8 cellular contexts compared by ENCODE assay signal in the genomic region with DNA sequence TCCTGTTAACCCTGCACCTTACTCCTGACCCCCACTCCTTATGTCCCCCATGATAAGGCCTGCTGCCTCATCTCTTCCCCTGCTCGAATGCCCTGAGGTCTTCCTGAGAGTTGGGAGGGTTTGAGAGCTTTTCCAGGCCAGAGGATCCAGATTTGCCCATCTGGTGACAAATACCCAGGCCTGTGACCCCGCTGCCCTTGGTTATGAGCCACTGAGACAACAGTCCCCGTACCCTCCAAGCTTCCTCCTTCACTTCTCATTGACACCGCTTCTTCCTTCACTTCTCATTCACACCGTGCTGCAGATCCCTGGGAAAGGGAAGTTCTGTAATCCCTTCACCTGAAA. TPM values are rescaled to one million over a fixed set of nuclear protein-coding genes. Genes with fewer than 3 reads are reported as not detected.
DNase-seq lines count a peak whose midpoint lies in the region; ATAC-seq and TF ChIP-seq lines count a peak whose summit lies in the region.

No MANE protein-coding gene starts in this region.

- CTCF ChIA-PET in RWPE1 (lab: Yijun Ruan, JAX) = interaction anchor here (0.7 to 1.6 kb wide), 2 partner anchors 63 to 449 kb away, joined by 4 to 5 read pairs; no protein-coding TSS in a partner anchor

- H4K20me1 ChIP-seq in DOHH2 (ENCODE audit: control insufficient read depth, insufficient read depth, low read depth, low read length) = no peaks in the 10 kb centered on the region
- no peaks in the 10 kb centered on the region for H4K20me1 ChIP-seq in fibroblast of lung (ENCODE audit: control insufficient read depth, extremely low read depth, insufficient read depth, low read length)

- no CpG with 5 or more reads among the region's 5 CpGs for WGBS in trophoblast cell (ENCODE audit: extremely low coverage, insufficient coverage, insufficient read length)

- H3K79me2 ChIP-seq in DOHH2 (ENCODE audit: control insufficient read depth, low read length) (peaks cover 56% of the 10 kb centered on the region), fibroblast of lung (ENCODE audit: control insufficient read depth, insufficient read depth, low read length) (no peaks in the 10 kb centered on the region), trophoblast cell (ENCODE audit: control insufficient read depth, insufficient read depth, low read length, poor library complexity) (peaks cover 3% of the 10 kb centered on the region)

- H3K14ac ChIP-seq in trophoblast cell (ENCODE audit: low read length) = peak overlapping the region; percentile 66

- H2AFZ ChIP-seq in fibroblast of lung (ENCODE audit: low read length) (peak overlapping the region; percentile 93), trophoblast cell (ENCODE audit: insufficient read depth, low read length, poor library complexity) (peak overlapping the region; percentile 82)

- peak overlapping the region; percentile 45 for H4K12ac ChIP-seq in trophoblast cell (ENCODE audit: low read depth, low read length)

- H3K9me2 ChIP-seq in DOHH2 (replicated peaks; ENCODE audit: control insufficient read depth, low read length) = no peaks in the 10 kb centered on the region

- H3K23ac ChIP-seq in trophoblast cell (ENCODE audit: low read length) = no peak overlapping the region

- POLR2A ChIA-PET in RWPE1 (lab: Yijun Ruan, JAX; ENCODE audit: low non-redundant PET) = interaction anchor here (1.9 kb wide), 1 partner anchor 10 kb away, joined by 6 read pairs; no protein-coding TSS in a partner anchor

- peak overlapping the region; percentile 86 for H3K18ac ChIP-seq in trophoblast cell (ENCODE audit: low read length)

- H3K36me3 ChIP-seq in DOHH2 (ENCODE audit: control insufficient read depth, low read length) (peaks cover 25% of the 10 kb centered on the region), fibroblast of lung (ENCODE audit: control insufficient read depth, insufficient read depth, low read length) (no peaks in the 10 kb centered on the region), trophoblast cell (ENCODE audit: control insufficient read depth in 1 of 2, insufficient read depth in 2 of 2, low read length in 2 of 2) (no peaks in the 10 kb centered on the region)

- H2AK5ac ChIP-seq in trophoblast cell (ENCODE audit: low read length) = no peak overlapping the region

- peaks cover 21% of the 10 kb centered on the region for H3K79me1 ChIP-seq in trophoblast cell (ENCODE audit: low read length)

- H3K4me3 ChIP-seq in DOHH2 (ENCODE audit: low read length) = peak overlapping the region; percentile 94
- H3K4me3 ChIP-seq in fibroblast of lung (replicated peaks in 1 of 4; ENCODE audit: control extremely low read depth in 1 of 4, insufficient read depth in 1 of 4, low read depth in 3 of 4, low read length in 4 of 4) = peak overlapping the region; percentile 60 to 98 (median 80)
- H3K4me3 ChIP-seq in trophoblast cell (ENCODE audit: low read depth, low read length) = peak overlapping the region; percentile 78

- TF ChIP-seq CTCF in DOHH2 (IDR thresholded peaks at IDR 0.05; ENCODE audit: low read depth, low read length, poor library complexity, severe bottlenecking) (no peak), RWPE1 (conservative IDR thresholded peaks at IDR 0.05; ENCODE audit: low read depth) (no peak), fibroblast of lung (conservative IDR thresholded peaks at IDR 0.05 in 1 of 2, IDR thresholded peaks at IDR 0.05 in 1 of 2; ENCODE audit: low read depth in 1 of 2, low read length in 2 of 2) (no peak)

- peak overlapping the region; percentile 33 for H2BK12ac ChIP-seq in trophoblast cell (ENCODE audit: low read length)

- peak overlapping the region; percentile 88 for H2BK120ac ChIP-seq in trophoblast cell (ENCODE audit: insufficient read depth, low read length, poor library complexity)

- no peaks in the 10 kb centered on the region for H3K27me3 ChIP-seq in DOHH2 (ENCODE audit: control insufficient read depth, low read length)
- no peaks in the 10 kb centered on the region for H3K27me3 ChIP-seq in fibroblast of lung (ENCODE audit: control insufficient read depth, insufficient read depth, low read length)
- H3K27me3 ChIP-seq in trophoblast cell (ENCODE audit: insufficient read depth, low read length) = no peaks in the 10 kb centered on the region

- H3K4me1 ChIP-seq in DOHH2 (ENCODE audit: control insufficient read depth, low read length) = peaks cover 66% of the 10 kb centered on the region
- H3K4me1 ChIP-seq in fibroblast of lung (ENCODE audit: control insufficient read depth, extremely low read depth, insufficient read depth, low read length) = no peaks in the 10 kb centered on the region
- H3K4me1 ChIP-seq in trophoblast cell (ENCODE audit: control insufficient read depth in 1 of 2, insufficient read depth in 2 of 2, low read length in 2 of 2) = peaks cover 19 to 20% of the 10 kb centered on the region in 2 experiments

- peak overlapping the region; percentile 82 for H4K91ac ChIP-seq in trophoblast cell (ENCODE audit: low read depth, low read length)

- peak overlapping the region; percentile 58 for H2BK5ac ChIP-seq in trophoblast cell (ENCODE audit: low read depth, low read length, poor library complexity)

- 0 out of 2 replicates have a peak, but pooled peaks cover 7% of the 10 kb centered on the region for H3F3A ChIP-seq in DOHH2 (ENCODE audit: control insufficient read depth, insufficient read depth)

- H4K8ac ChIP-seq in trophoblast cell (ENCODE audit: low read depth, low read length) = peak overlapping the region; percentile 67

- H3K9me3 ChIP-seq in DOHH2 (ENCODE audit: control insufficient read depth, insufficient read depth, low read length) = no peaks in the 10 kb centered on the region
- H3K9me3 ChIP-seq in fibroblast of lung (ENCODE audit: control insufficient read depth, insufficient read depth, low read depth, low read length) = no peaks in the 10 kb centered on the region
- no peaks in the 10 kb centered on the region for H3K9me3 ChIP-seq in trophoblast cell (ENCODE audit: insufficient read depth, low read depth, low read length)

- no peak for DNase-seq in RWPE1 (ENCODE audit: low spot score)
- no peak for DNase-seq in fibroblast of lung (ENCODE audit: low read depth in 2 of 2)
- DNase-seq in trophoblast cell = no peak
- DNase-seq in retina = no peak
- DNase-seq in DMS53 (lab: John Stamatoyannopoulos, UW) = no peak
- no peak for DNase-seq in GDM1 (lab: John Stamatoyannopoulos, UW)

- H3K4me2 ChIP-seq in DOHH2 (ENCODE audit: low read length) (peak overlapping the region; percentile 93), fibroblast of lung (ENCODE audit: extremely low read depth, insufficient read depth, low read length) (peak overlapping the region; percentile 77), trophoblast cell (ENCODE audit: low read length) (peak overlapping the region; percentile 95)

- H3K4ac ChIP-seq in trophoblast cell (ENCODE audit: low read depth, low read length) = peak overlapping the region; percentile 59

- no peak for ATAC-seq in GM21390 (IDR thresholded peaks at IDR 0.05; ENCODE audit: unreplicated experiment)

- H3K9ac ChIP-seq in fibroblast of lung (ENCODE audit: insufficient read depth, low read length) (peak overlapping the region; percentile 17), trophoblast cell (ENCODE audit: low read length) (peak overlapping the region; percentile 16)

- H3K27ac ChIP-seq in DOHH2 (ENCODE audit: low read depth, low read length) (peak overlapping the region; percentile 56), RWPE1 (peak overlapping the region; percentile 73), fibroblast of lung (ENCODE audit: insufficient read depth, low read length) (no peak overlapping the region), trophoblast cell (ENCODE audit: low read depth, low read length) (peak overlapping the region; percentile 69)

RNA-seq across cellular contexts. Expression of a gene that starts 0.6 kb away (rescaled TPM):
- 24.9 and 28.2 TPM in 2 replicates for total RNA-seq in fibroblast of lung
- 11.9 and 20.0 TPM in 2 replicates for polyA plus RNA-seq in fibroblast of lung
- 16.9 and 23.0 TPM in 2 replicates for polyA plus RNA-seq in fibroblast of lung (2012)
- polyA minus RNA-seq in fibroblast of lung (ENCODE audit: low replicate concordance) = 24.7 and 46.9 TPM in 2 replicates
- 103 and 109 TPM in 2 replicates for polyA plus RNA-seq in trophoblast cell (2013)

RNA-seq across cellular contexts. Expression of a gene that starts 29.7 kb away (rescaled TPM):
- total RNA-seq in fibroblast of lung = 4.0 and 6.4 TPM in 2 replicates
- polyA plus RNA-seq in fibroblast of lung = 1.5 and 2.3 TPM in 2 replicates
- polyA plus RNA-seq in fibroblast of lung (2012) = 1.1 and 1.9 TPM in 2 replicates
- 2.8 TPM in 1 of 2 replicates, not detected in the other for polyA minus RNA-seq in fibroblast of lung (ENCODE audit: low replicate concordance)
- polyA plus RNA-seq in trophoblast cell (2013) = 9.9 and 10.2 TPM in 2 replicates

RNA-seq across cellular contexts. Expression of a gene that starts 50.0 kb away (rescaled TPM):
- total RNA-seq in fibroblast of lung = not detected in 2 replicates
- not detected in 2 replicates for polyA plus RNA-seq in fibroblast of lung
- not detected in 2 replicates for polyA plus RNA-seq in fibroblast of lung (2012)
- polyA minus RNA-seq in fibroblast of lung (ENCODE audit: low replicate concordance) = not detected in 2 replicates
- polyA plus RNA-seq in trophoblast cell (2013) = not detected in 2 replicates
